Comparison of ENCODE assay signal across 25 cellular contexts in genomic region chr13:37729876-37730275, GRCh38.
"Had no signal": no experiment of that assay in that cellular context is flagged by ENCODE, and none has a peak within 500 bp of the region (broad histone marks: within the 10 kb centered on the region; RNA-seq: fewer than 3 reads in every experiment).

No MANE protein-coding gene starts in this region.

- H3K4me3 ChIP-seq: K562 had no signal

- H3K27me3 Mint-ChIP-seq: IgD-negative memory B cell had no signal

- FAIRE-seq: HTR-8/SVneo, K562 had no signal

- DNase-seq: Kasumi-1, MV-4-11, NCI-H1048, NCI-H1105, NCI-H1417, NCI-H1436 treated with DMSO at 0.1 percent for 48 hours, NCI-H1694, NCI-H187 treated with DMSO at 0.1 percent for 48 hours, NCI-H2029 treated with DMSO at 0.1 percent for 48 hours, NCI-H2171, NCI-H226, NCI-H446, NCI-H510A, NCI-H524 treated with DMSO at 0.1 percent for 48 hours, NCI-H69, NCI-H774, PC-3, SIG-M5 had no signal

- H3K27ac Mint-ChIP-seq: IgD-negative memory B cell had no signal

- H3K4me3 Mint-ChIP-seq: IgD-negative memory B cell had no signal

- H3K4me1 Mint-ChIP-seq: IgD-negative memory B cell had no signal

- H3K27ac ChIP-seq: HL-60, KMS-11, RWPE1 had no signal

- H3K36me3 Mint-ChIP-seq: IgD-negative memory B cell had no signal

- ATAC-seq: K562, Panc1, PC-3 had no signal
